ENCODE assay signal across 13 cellular contexts in the genomic region with DNA sequence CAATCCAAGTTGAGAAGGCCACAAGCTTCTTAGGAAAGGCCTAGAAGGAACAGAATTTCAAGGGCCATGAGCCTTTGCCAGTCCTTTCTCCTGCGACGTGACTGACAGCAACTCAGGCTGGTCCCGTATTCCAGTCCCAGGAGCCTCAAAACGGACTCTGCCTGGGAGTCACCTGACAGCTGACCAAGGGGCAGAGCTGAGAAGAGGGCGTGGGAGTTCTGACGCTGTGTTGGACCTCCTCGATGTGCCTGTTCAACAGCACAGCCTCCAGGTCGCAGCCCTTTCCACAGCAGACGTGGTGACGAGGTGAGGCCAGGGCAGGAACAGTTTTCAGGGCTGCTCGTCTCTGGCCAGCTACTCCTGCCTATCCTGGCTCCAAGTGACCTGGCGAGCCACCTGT. TPM values are rescaled to one million over a fixed set of nuclear protein-coding genes. Genes with fewer than 3 reads are reported as not detected.
DNase-seq lines count a peak whose midpoint lies in the region; ATAC-seq and TF ChIP-seq lines count a peak whose summit lies in the region.
"Had no signal": no experiment of that assay in that cellular context is flagged by ENCODE, and none has a peak within 500 bp of the region (broad histone marks: within the 10 kb centered on the region; RNA-seq: fewer than 3 reads in every experiment).

No MANE protein-coding gene starts in this region.

- H3K18ac ChIP-seq in neuronal stem cell (ENCODE audit: low read length) = peak overlapping the region; percentile 79

- no peak overlapping the region for H3K14ac ChIP-seq in neuronal stem cell (ENCODE audit: low read length)

- peaks cover 4% of the 10 kb centered on the region for H3K36me3 ChIP-seq in H7 (replicated peaks; ENCODE audit: control insufficient read depth, insufficient read depth, low read length)
- H3K36me3 ChIP-seq in neuronal stem cell (replicated peaks in 1 of 2; ENCODE audit: control insufficient read depth in 2 of 2, insufficient read depth in 2 of 2, low read length in 2 of 2) = peaks cover 23 to 58% of the 10 kb centered on the region in 2 donors

- no peak overlapping the region for H2BK15ac ChIP-seq in neuronal stem cell (ENCODE audit: low read length)

- no peak overlapping the region for H3K4me2 ChIP-seq in neuronal stem cell (ENCODE audit: insufficient read depth, low read length, poor library complexity, severe bottlenecking)

- no peak overlapping the region for H4K8ac ChIP-seq in neuronal stem cell (ENCODE audit: low read depth, low read length)

- no peaks in the 10 kb centered on the region for H3K27me3 Mint-ChIP-seq in chondrocyte (ENCODE audit: low read depth)

- no peak overlapping the region for H2AFZ ChIP-seq in neuronal stem cell (ENCODE audit: low read length)

- H3K4ac ChIP-seq in neuronal stem cell (ENCODE audit: low read length) = no peak overlapping the region

- peaks cover 16% of the 10 kb centered on the region for H3K36me3 Mint-ChIP-seq in chondrocyte (ENCODE audit: low read depth)

- no peaks in the 10 kb centered on the region for H3K27me3 ChIP-seq in H7 (ENCODE audit: control insufficient read depth, insufficient read depth, low read length)
- H3K27me3 ChIP-seq in neuronal stem cell (ENCODE audit: control insufficient read depth in 3 of 3, insufficient read depth in 3 of 3, low read depth in 1 of 3, low read length in 3 of 3) = no peaks in the 10 kb centered on the region

- no peak overlapping the region for H3K4me3 Mint-ChIP-seq in chondrocyte (ENCODE audit: unreplicated experiment)

- no peak overlapping the region for H3K9ac ChIP-seq in neuronal stem cell (ENCODE audit: low read depth, low read length, poor library complexity)

- peaks cover 15 to 25% of the 10 kb centered on the region in 2 donors for H3K4me1 ChIP-seq in neuronal stem cell (ENCODE audit: control insufficient read depth in 2 of 2, insufficient read depth in 1 of 2, low read depth in 1 of 2, low read length in 2 of 2)

- no peaks in the 10 kb centered on the region for H3K79me1 ChIP-seq in neuronal stem cell (ENCODE audit: low read depth, low read length)

- no CpG with 5 or more reads among the region's 12 CpGs for WGBS in neuronal stem cell (ENCODE audit: extremely low coverage in 2 of 2, insufficient read length in 2 of 2, insufficient replicate concordance in 1 of 2), 2 donors

- no peak overlapping the region for H2BK5ac ChIP-seq in neuronal stem cell (ENCODE audit: low read length)

- H3K4me1 Mint-ChIP-seq in chondrocyte (ENCODE audit: low read depth) = peaks cover 18% of the 10 kb centered on the region

- ATAC-seq in esophagus mucosa = no peak
- no peak for ATAC-seq in GM21723 (IDR thresholded peaks at IDR 0.05; ENCODE audit: unreplicated experiment)
- ATAC-seq: SK-N-SH treated with all-trans-retinoic acid at 6 μM for 48 hours had no signal

- peak overlapping the region; percentile 89 for H3K23ac ChIP-seq in neuronal stem cell (ENCODE audit: low read depth, low read length, poor library complexity)

- H3K27ac ChIP-seq in neuronal stem cell (replicated peaks; ENCODE audit: low read length) = no peak overlapping the region
- H3K27ac ChIP-seq in substantia nigra (ENCODE audit: low read depth, low read length, poor library complexity, severe bottlenecking) = peak overlapping the region; percentile 69

- H3K9me3 Mint-ChIP-seq in chondrocyte (ENCODE audit: low read depth) = no peaks in the 10 kb centered on the region

- no peak overlapping the region for H2BK120ac ChIP-seq in neuronal stem cell (ENCODE audit: low read depth, low read length)

- H2BK12ac ChIP-seq in neuronal stem cell (ENCODE audit: low read length) = no peak overlapping the region

- peaks cover 4 to 16% of the 10 kb centered on the region in 2 donors for H3K9me3 ChIP-seq in neuronal stem cell (replicated peaks in 1 of 2; ENCODE audit: control insufficient read depth in 2 of 2, insufficient read depth in 1 of 2, low read depth in 1 of 2, low read length in 2 of 2)

- TF ChIP-seq CTCF in chondrocyte (IDR thresholded peaks at IDR 0.05) = no peak

- no peak overlapping the region for H2AK5ac ChIP-seq in neuronal stem cell (ENCODE audit: low read depth, low read length)

- no peak overlapping the region for H4K91ac ChIP-seq in neuronal stem cell (ENCODE audit: low read depth, low read length, poor library complexity)

- no peak overlapping the region for H3K4me3 ChIP-seq in H7 (ENCODE audit: insufficient read depth, low read depth, low read length)
- no peak overlapping the region for H3K4me3 ChIP-seq in neuronal stem cell (ENCODE audit: low read length in 2 of 2)

- H3K27ac Mint-ChIP-seq in chondrocyte (ENCODE audit: unreplicated experiment) = no peak overlapping the region

- peak; percentile 33 for DNase-seq in H7
- DNase-seq in chondrocyte (ENCODE audit: low spot score) = peak; percentile 59
- DNase-seq in neuronal stem cell (ENCODE audit: low spot score) = no peak
- no peak for DNase-seq in substantia nigra (lab: John Stamatoyannopoulos, UW)
- DNase-seq in amygdala (lab: John Stamatoyannopoulos, UW) = no peak
- DNase-seq: C1 segment of cervical spinal cord, DMS79, NCI-H187, NCI-H2107, SIG-M5 had no signal

RNA-seq across cellular contexts. Expression of a gene that starts 37.6 kb away (rescaled TPM):
- 29.0 and 36.6 TPM in 2 replicates for total RNA-seq in H7 (2014; rRNA removed; shearing (Covaris generic))
- total RNA-seq in chondrocyte (10.6 to 17.8 TPM (median 10.9 TPM) in 3 replicates), esophagus mucosa (8.7 TPM)
- 28.0 TPM for polyA plus RNA-seq in neuronal stem cell (2013, experiment 1 of 2)
- polyA plus RNA-seq in neuronal stem cell (2013, experiment 2 of 2) = 29.6 TPM

RNA-seq across cellular contexts. Expression of a gene that starts 37.6 kb away (rescaled TPM):
- total RNA-seq in H7 (2014; rRNA removed; shearing (Covaris generic)) = 23.4 and 31.4 TPM in 2 replicates
- total RNA-seq in chondrocyte (31.0 to 32.5 TPM (median 32.0 TPM) in 3 replicates), esophagus mucosa (34.9 TPM)
- 95.1 TPM for polyA plus RNA-seq in neuronal stem cell (2013, experiment 1 of 2)
- polyA plus RNA-seq in neuronal stem cell (2013, experiment 2 of 2) = 94.6 TPM

Comparison
In these comparisons a context has a peak if more than half of its experiments do, and no peak if none do; other contexts are left out.
1. DNase-seq: peak in H7 (single experiment) and chondrocyte (single experiment); none in neuronal stem cell (single experiment), substantia nigra (0 of 49) and amygdala (0 of 56).